ENCODE assay signal across 18 cellular contexts in genomic region chr1:108841703-108842102, GRCh38. TPM values are rescaled to one million over a fixed set of nuclear protein-coding genes. Genes with fewer than 3 reads are reported as not detected.
"Had no signal": no experiment of that assay in that cellular context is flagged by ENCODE, and none has a peak within 500 bp of the region (broad histone marks: within the 10 kb centered on the region; RNA-seq: fewer than 3 reads in every experiment).

No MANE protein-coding gene starts in this region.

- H3K9me3 ChIP-seq: lower lobe of right lung, pancreas, upper lobe of right lung had no signal

- H3K4me2 ChIP-seq: smooth muscle cell had no signal

- H3K4me1 ChIP-seq: lower lobe of right lung, pancreas, upper lobe of right lung had no signal

- H3K36me3 ChIP-seq: lower lobe of right lung, pancreas, upper lobe of right lung had no signal

- DNase-seq: activated CD4-positive, alpha-beta memory T cell treated with anti-CD3 and anti-CD28 coated beads for 36 hours; activated CD4-positive, alpha-beta T cell treated with anti-CD3 and anti-CD28 coated beads for 36 hours; activated CD8-positive, alpha-beta memory T cell treated with anti-CD3 and anti-CD28 coated beads, Interleukin-2, amount 10 ng/mL, durations not matched to agents 7 days and 5 days; activated naive CD4-positive, alpha-beta T cell treated with anti-CD3 and anti-CD28 coated beads, Interleukin-2, amount 50 U/mL, for 16 hours; activated T-cell treated with anti-CD3 and anti-CD28 coated beads, Interleukin-2, amount 50 U/mL, for 24 hours; caudate nucleus; kidney glomerular epithelial cell; lower lobe of right lung; naive B cell; pancreas; stimulated activated CD4-positive, alpha-beta T cell treated with anti-CD3 and anti-CD28 coated beads, Interleukin-4, amount 100 ng/mL, for 4 hours; stimulated activated CD8-positive, alpha-beta memory T cell treated with anti-CD3 and anti-CD28 coated beads, Interleukin-4, amount 100 ng/mL, for 48 hours; stimulated activated naive CD4-positive, alpha-beta T cell treated with Interleukin-2 at 50 U/mL for 16 hours; upper lobe of right lung had no signal

- ATAC-seq: activated CD4-positive, alpha-beta T cell treated with anti-CD3 and anti-CD28 coated beads for 36 hours; activated CD8-positive, alpha-beta memory T cell treated with anti-CD3 and anti-CD28 coated beads, Interleukin-2, amount 10 ng/mL, durations not matched to agents 7 days and 5 days; esophagus mucosa; lower lobe of right lung; pancreas; upper lobe of right lung had no signal

- H3K27me3 ChIP-seq: pancreas, upper lobe of right lung had no signal

- H3K4me3 ChIP-seq: lower lobe of right lung, pancreas, smooth muscle cell, upper lobe of right lung had no signal

- H3K27ac ChIP-seq: lower lobe of right lung, pancreas, upper lobe of right lung had no signal

RNA-seq across cellular contexts. Expression of gene AKNAD1, which starts 15.2 kb away (rescaled TPM):
- total RNA-seq: activated CD4-positive, alpha-beta memory T cell treated with anti-CD3 and anti-CD28 coated beads for 36 hours; activated CD4-positive, alpha-beta T cell treated with anti-CD3 and anti-CD28 coated beads for 36 hours; activated CD8-positive, alpha-beta memory T cell treated with anti-CD3 and anti-CD28 coated beads, Interleukin-2, amount 10 ng/mL, durations not matched to agents 7 days and 5 days; mesothelial cell of epicardium; pancreas; renal cortical epithelial cell; smooth muscle cell had no signal
